18 cellular contexts compared by ENCODE assay signal in the genomic region with DNA sequence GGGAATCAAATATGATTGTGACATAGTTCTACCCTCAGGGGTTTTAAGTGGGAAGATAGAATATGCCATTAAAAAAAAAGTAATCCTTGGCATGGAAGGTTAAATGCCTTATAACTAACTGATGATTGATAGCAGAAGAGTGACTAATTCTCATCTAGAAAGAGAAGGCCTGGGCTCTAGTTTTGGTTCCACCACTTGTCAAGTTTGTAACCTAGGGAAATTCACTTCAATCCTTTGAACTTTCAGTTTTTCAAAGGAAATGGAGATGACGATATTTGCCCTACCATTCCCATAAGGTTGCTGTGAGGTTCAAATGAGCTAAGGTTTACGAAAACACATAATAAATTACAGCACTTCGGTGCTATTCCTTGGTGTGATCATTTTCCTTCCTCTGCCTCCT.
A peak's percentile ranks its signal among the peaks of the same experiment; 100 is the strongest.
DNase-seq lines count a peak whose midpoint lies in the region; ATAC-seq and TF ChIP-seq lines count a peak whose summit lies in the region.
"Had no signal": no experiment of that assay in that cellular context is flagged by ENCODE, and none has a peak within 500 bp of the region (broad histone marks: within the 10 kb centered on the region; RNA-seq: fewer than 3 reads in every experiment).

No MANE protein-coding gene starts in this region.

- no peaks in the 10 kb centered on the region for H4K20me1 ChIP-seq in PC-9 (ENCODE audit: insufficient read depth)

- TF ChIP-seq POLR2A in breast epithelium (IDR thresholded peaks at IDR 0.05): no peak

- H3K4me3 ChIP-seq in breast epithelium (no peak overlapping the region), PC-9 (no peak overlapping the region)
- H3K4me3 ChIP-seq: lower lobe of right lung, uterus had no signal

- H3K4me1 Mint-ChIP-seq in MCF 10A (ENCODE audit: insufficient read depth, unreplicated experiment): peaks cover 46% of the 10 kb centered on the region
- H3K4me1 Mint-ChIP-seq in Calu3 (ENCODE audit: low read depth, unreplicated experiment): peaks cover 40% of the 10 kb centered on the region

- no peak overlapping the region for H3K4me3 Mint-ChIP-seq in MCF 10A (ENCODE audit: unreplicated experiment)
- H3K4me3 Mint-ChIP-seq in Calu3 (ENCODE audit: low read depth, unreplicated experiment): no peak overlapping the region
- H3K4me3 Mint-ChIP-seq: CD4-positive, alpha-beta memory T cell; nephron had no signal

- H3K9me3 Mint-ChIP-seq in MCF 10A (ENCODE audit: unreplicated experiment): peaks cover 8% of the 10 kb centered on the region
- peaks cover 7% of the 10 kb centered on the region for H3K9me3 Mint-ChIP-seq in Calu3 (ENCODE audit: low read depth, unreplicated experiment)

- H3K27me3 ChIP-seq in breast epithelium: no peaks in the 10 kb centered on the region
- no peaks in the 10 kb centered on the region for H3K27me3 ChIP-seq in PC-9 (ENCODE audit: insufficient read depth, low read depth)
- H3K27me3 ChIP-seq: uterus had no signal

- no peaks in the 10 kb centered on the region for H3K27me3 Mint-ChIP-seq in MCF 10A (ENCODE audit: insufficient read depth, unreplicated experiment)
- H3K27me3 Mint-ChIP-seq in Calu3 (ENCODE audit: unreplicated experiment): no peaks in the 10 kb centered on the region

- H3K36me3 ChIP-seq in breast epithelium (no peaks in the 10 kb centered on the region), PC-9 (ENCODE audit: low read depth) (no peaks in the 10 kb centered on the region)
- H3K36me3 ChIP-seq: lower lobe of right lung, uterus had no signal

- H3K9me2 ChIP-seq in PC-9 (ENCODE audit: insufficient read depth): no peaks in the 10 kb centered on the region

- intact Hi-C loops in MCF 10A (cut with micrococcal nuclease) (no loop called here), breast epithelium (cut with DNase I; ENCODE audit: low total_unique reads) (no loop called here), PC-9 (cut with micrococcal nuclease; ENCODE audit: unreplicated experiment) (no loop called here), Calu3 (cut with micrococcal nuclease; ENCODE audit: unreplicated experiment) (no loop called here)

- no TSS peak for BruUV-seq in MCF 10A (replicated peaks; lab: Mats Ljungman, UMichigan)
- no TSS peak for BruUV-seq in PC-9 (replicated peaks; lab: Mats Ljungman, UMichigan)
- BruUV-seq in Calu3 (replicated peaks; lab: Mats Ljungman, UMichigan): no TSS peak

- H3K36me3 Mint-ChIP-seq in MCF 10A (ENCODE audit: insufficient read depth, unreplicated experiment): no peaks in the 10 kb centered on the region
- H3K36me3 Mint-ChIP-seq in Calu3 (ENCODE audit: insufficient read depth, unreplicated experiment): no peaks in the 10 kb centered on the region
- H3K36me3 Mint-ChIP-seq: CD4-positive, alpha-beta memory T cell had no signal

- H3K27ac Mint-ChIP-seq in MCF 10A (ENCODE audit: low read depth, unreplicated experiment) (peak overlapping the region; percentile 16), Calu3 (ENCODE audit: unreplicated experiment) (no peak overlapping the region)
- H3K27ac Mint-ChIP-seq: CD4-positive, alpha-beta memory T cell; nephron had no signal

- no peaks in the 10 kb centered on the region for H3K79me2 ChIP-seq in PC-9 (ENCODE audit: low read depth)

- no peaks in the 10 kb centered on the region for H3K4me1 ChIP-seq in breast epithelium
- H3K4me1 ChIP-seq in PC-9 (replicated peaks; ENCODE audit: insufficient read depth): peaks cover 69% of the 10 kb centered on the region

- no peak for TF ChIP-seq CTCF in MCF 10A (IDR thresholded peaks at IDR 0.05; ENCODE audit: unreplicated experiment)
- no peak for TF ChIP-seq CTCF in breast epithelium (IDR thresholded peaks at IDR 0.05)
- no peak for TF ChIP-seq CTCF in PC-9 (conservative IDR thresholded peaks at IDR 0.05)
- no peak for TF ChIP-seq CTCF in Calu3 (IDR thresholded peaks at IDR 0.05; ENCODE audit: unreplicated experiment)

- H3K9me3 ChIP-seq in breast epithelium (no peaks in the 10 kb centered on the region), PC-9 (ENCODE audit: insufficient read depth, low read depth) (peaks cover 4% of the 10 kb centered on the region)
- H3K9me3 ChIP-seq: lower lobe of right lung, uterus had no signal

- no peak for ATAC-seq in HG03139 (IDR thresholded peaks at IDR 0.05; ENCODE audit: unreplicated experiment)

- POLR2A ChIA-PET in MCF 10A (lab: Yijun Ruan, JAX): interaction anchor here (0.7 kb wide), 1 partner anchor 339 kb away, joined by 3 read pairs; no protein-coding TSS in a partner anchor
- POLR2A ChIA-PET in PC-9 (lab: Charles Lee; ENCODE audit: unreplicated experiment): no interaction called here

- peak; percentile 42 for DNase-seq in MCF 10A (ENCODE audit: unreplicated experiment)
- no peak for DNase-seq in breast epithelium (ENCODE audit: low spot score in 2 of 2)
- DNase-seq in PC-9: peak in 1 of 2 experiments; percentile 74
- peak; percentile 26 for DNase-seq in glomerular visceral epithelial cell (ENCODE audit: extremely low spot score)
- DNase-seq in globus pallidus (ENCODE audit: low spot score): no peak
- DNase-seq in NCI-H1930 (lab: John Stamatoyannopoulos, UW): no peak
- DNase-seq in Calu3: no peak
- DNase-seq: activated effector memory CD4-positive, alpha-beta T cell treated with Interleukin-2 at 50 U/mL for 16 hours; aorta; CD4-positive, alpha-beta memory T cell; cortex of kidney; lower lobe of right lung; NCI-H774; uterus had no signal

- H3F3A ChIP-seq in PC-9 (ENCODE audit: insufficient read depth, low read depth): peaks cover 41% of the 10 kb centered on the region

- no peak overlapping the region for H3K4me2 ChIP-seq in PC-9

- CTCF ChIA-PET in MCF 10A (lab: Yijun Ruan, JAX): no interaction called here
- CTCF ChIA-PET in PC-9 (lab: Charles Lee): no interaction called here
- CTCF ChIA-PET in Calu3 (lab: Charles Lee): no interaction called here

- H3K27ac ChIP-seq in breast epithelium (no peak overlapping the region), PC-9 (peak overlapping the region; percentile 43)
- H3K27ac ChIP-seq: epithelial cell of prostate, VCaP had no signal

- H2AFZ ChIP-seq in PC-9: no peak overlapping the region

Comparison
In these comparisons a context has a peak if more than half of its experiments do, and no peak if none do; other contexts are left out.
1. DNase-seq: peak in MCF 10A (single experiment) and glomerular visceral epithelial cell (single experiment); none in breast epithelium (0 of 2), globus pallidus (single experiment), NCI-H1930 (0 of 2) and Calu3 (single experiment).